ENCODE assay signal across 7 cellular contexts in the genomic region with DNA sequence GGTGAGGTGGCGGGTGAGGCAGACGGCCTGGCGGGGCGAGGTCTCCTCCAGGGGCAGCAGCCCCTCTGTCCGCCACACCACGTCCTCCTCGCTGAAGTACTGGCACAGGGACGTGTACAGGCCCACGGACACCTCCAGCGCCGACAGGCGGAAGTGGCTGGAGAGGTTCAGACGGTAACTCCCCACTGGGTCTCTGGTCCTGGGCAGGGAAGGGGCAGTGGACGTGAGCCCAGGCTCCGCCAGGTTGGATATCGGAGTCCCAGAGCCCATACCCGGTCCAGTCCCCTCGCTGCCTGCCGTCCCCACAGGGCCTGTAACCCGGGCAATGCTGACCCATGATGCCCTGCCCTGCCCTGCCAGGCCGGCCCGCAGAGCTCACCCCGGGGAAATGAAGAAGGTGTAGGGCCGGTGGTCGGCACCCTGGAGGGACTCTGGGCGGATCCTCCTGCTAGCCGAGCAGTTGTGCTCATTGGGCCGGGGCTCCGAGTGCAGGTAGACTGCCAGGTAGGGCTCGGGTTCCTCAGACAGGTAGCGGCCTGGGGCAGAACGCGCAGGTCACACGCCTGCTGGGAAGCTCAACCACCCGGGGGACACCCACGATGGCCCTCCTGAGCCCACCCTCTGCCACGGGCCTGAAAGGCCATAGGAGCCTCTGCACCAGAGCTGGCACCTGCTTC. TPM values are rescaled to one million over a fixed set of nuclear protein-coding genes. Genes with fewer than 3 reads are reported as not detected.
DNase-seq lines count a peak whose midpoint lies in the region; ATAC-seq, FAIRE-seq and TF ChIP-seq lines count a peak whose summit lies in the region.
"Not testable (repeated sequence)": the region's sequence is repeated elsewhere in the genome, so short reads cannot be mapped to it uniquely, and the experiment has no call there.

No MANE protein-coding gene starts in this region.

- not testable (repeated sequence) for H3K9me1 ChIP-seq in endothelial cell of umbilical vein (replicated peaks; ENCODE audit: control insufficient read depth, extremely low read depth, insufficient read depth, low read length)

- not testable (repeated sequence) for H3K27ac ChIP-seq in RWPE2 (ENCODE audit: poor library complexity, severe bottlenecking); endothelial cell of umbilical vein (ENCODE audit: insufficient read depth, low read depth, low read length); kidney (ENCODE audit: low read depth in 2 of 2, low read length in 2 of 2); sigmoid colon; upper lobe of right lung

- H3K4me3 ChIP-seq in RWPE2 (ENCODE audit: severe bottlenecking); endothelial cell of umbilical vein (replicated peaks in 1 of 3; ENCODE audit: insufficient read depth in 1 of 3, low read depth in 1 of 3, low read length in 3 of 3); kidney (ENCODE audit: low read length in 2 of 2); mucosa of descending colon; sigmoid colon; upper lobe of right lung: not testable (repeated sequence)

- dilution Hi-C loops in endothelial cell of umbilical vein (cut with MboI; ENCODE audit: extremely low pct_ligation_motif_present, low sequenced_read_pairs), result not testable (repeated sequence)

- H3K36me3 ChIP-seq in RWPE2 (ENCODE audit: low read depth); endothelial cell of umbilical vein (ENCODE audit: control insufficient read depth in 2 of 2, extremely low read depth in 1 of 2, insufficient read depth in 2 of 2, low read length in 2 of 2); kidney (ENCODE audit: control insufficient read depth in 1 of 2, insufficient read depth in 2 of 2, low read length in 2 of 2); mucosa of descending colon (ENCODE audit: low read depth); upper lobe of right lung: not testable (repeated sequence)
- H3K36me3 ChIP-seq in sigmoid colon, result peaks cover 0 to 31% (median 5%) of the 10 kb centered on the region in 4 donors

- H3K79me2 ChIP-seq in endothelial cell of umbilical vein (ENCODE audit: control insufficient read depth, insufficient read depth, low read length), result not testable (repeated sequence)

- FAIRE-seq in endothelial cell of umbilical vein (lab: Jason Lieb, UNC); kidney (lab: Jason Lieb, UNC): not testable (repeated sequence)

- not testable (repeated sequence) for H3K27me3 ChIP-seq in RWPE2 (ENCODE audit: insufficient read depth, poor library complexity, severe bottlenecking); endothelial cell of umbilical vein (ENCODE audit: control insufficient read depth in 2 of 2, insufficient read depth in 2 of 2, low read length in 2 of 2); sigmoid colon; upper lobe of right lung

- TSS peak; percentile 16 for BruUV-seq in endothelial cell of umbilical vein (replicated peaks; lab: Mats Ljungman, UMichigan)

- intact Hi-C loops in endothelial cell of umbilical vein (cut with micrococcal nuclease); kidney (cut with DNase I); mucosa of descending colon (cut with DNase I, micrococcal nuclease); sigmoid colon (cut with DNase I); upper lobe of right lung (cut with DNase I): not testable (repeated sequence)

- H3K4me2 ChIP-seq in endothelial cell of umbilical vein (ENCODE audit: insufficient read depth, low read length), result not testable (repeated sequence)

- not testable (repeated sequence) for TF ChIP-seq EP300 in sigmoid colon (IDR thresholded peaks at IDR 0.05)

- WGBS in sigmoid colon, 2 donors, result 96 to 98% methylated on average over 31 to 37 of the region's 37 CpGs

- not testable (repeated sequence) for TF ChIP-seq CTCF in RWPE2 (IDR thresholded peaks at IDR 0.05; ENCODE audit: poor library complexity, severe bottlenecking); endothelial cell of umbilical vein (IDR thresholded peaks at IDR 0.05; ENCODE audit: extremely low read depth in 1 of 2, insufficient read depth in 1 of 2, low read depth in 1 of 2, low read length in 2 of 2); kidney (IDR thresholded peaks at IDR 0.05; ENCODE audit: borderline replicate concordance, extremely low read depth, insufficient read depth); mucosa of descending colon (IDR thresholded peaks at IDR 0.05); sigmoid colon (IDR thresholded peaks at IDR 0.05); upper lobe of right lung (IDR thresholded peaks at IDR 0.05)

- H3K9ac ChIP-seq in endothelial cell of umbilical vein (replicated peaks; ENCODE audit: extremely low read depth, insufficient read depth, low read length); kidney (ENCODE audit: low read length in 2 of 2): not testable (repeated sequence)

- POLR2A ChIA-PET in endothelial cell of umbilical vein (lab: Charles Lee), result not testable (repeated sequence)

- not testable (repeated sequence) for H3K4me1 ChIP-seq in RWPE2 (ENCODE audit: insufficient read depth, poor library complexity, severe bottlenecking); endothelial cell of umbilical vein (ENCODE audit: control insufficient read depth, extremely low read depth, insufficient read depth, low read length); kidney (ENCODE audit: control insufficient read depth in 1 of 2, insufficient read depth in 1 of 2, low read depth in 1 of 2, low read length in 2 of 2); mucosa of descending colon (ENCODE audit: low read depth); sigmoid colon; upper lobe of right lung

- not testable (repeated sequence) for H4K20me1 ChIP-seq in endothelial cell of umbilical vein (replicated peaks; ENCODE audit: control insufficient read depth, extremely low read depth, insufficient read depth, low read length)

- H3K9me3 ChIP-seq in RWPE2 (ENCODE audit: severe bottlenecking); endothelial cell of umbilical vein (replicated peaks; ENCODE audit: control insufficient read depth, insufficient read depth, low read length); kidney (ENCODE audit: control insufficient read depth in 1 of 2, low read length in 2 of 2); mucosa of descending colon; sigmoid colon; upper lobe of right lung: not testable (repeated sequence)

- not testable (repeated sequence) for TF ChIP-seq POLR2A in endothelial cell of umbilical vein (IDR thresholded peaks at IDR 0.05; ENCODE audit: low read depth, low read length); sigmoid colon (IDR thresholded peaks at IDR 0.05)

- not testable (repeated sequence) for H2AFZ ChIP-seq in endothelial cell of umbilical vein (ENCODE audit: low read depth, low read length)

- DNase-seq in RWPE2 (ENCODE audit: low spot score), result peak; percentile 18
- peak; percentile 36 for DNase-seq in activated CD8-positive, alpha-beta memory T cell treated with anti-CD3 and anti-CD28 coated beads, Interleukin-2, amount 50 U/mL, for 48 hours
- DNase-seq in endothelial cell of umbilical vein (ENCODE audit: low read depth, low spot score), result not testable (repeated sequence)
- peak; percentile 62 for DNase-seq in kidney
- peak in 2 of 3 donors; percentile 18 to 45 for DNase-seq in mucosa of descending colon
- DNase-seq in sigmoid colon, result peak; percentile 52
- DNase-seq in upper lobe of right lung, result peak; percentile 53

- not testable (repeated sequence) for ATAC-seq in RWPE2 (ENCODE audit: low read depth); mucosa of descending colon; upper lobe of right lung

- CTCF ChIA-PET in endothelial cell of umbilical vein (lab: Charles Lee), result not testable (repeated sequence)

RNA-seq across cellular contexts. Expression of a gene that starts 36.3 kb away (rescaled TPM):
- total RNA-seq in endothelial cell of umbilical vein, result 22.7 and 26.5 TPM in 2 replicates
- polyA plus RNA-seq in endothelial cell of umbilical vein, result 12.3 and 15.1 TPM in 2 replicates
- polyA plus RNA-seq in endothelial cell of umbilical vein (2011; cell fraction: cytosol; rRNA removed), result 17.0 and 17.4 TPM in 2 replicates
- 30.3 and 33.3 TPM in 2 replicates for polyA plus RNA-seq in endothelial cell of umbilical vein (2011; cell fraction: nucleus; rRNA removed)
- polyA plus RNA-seq in endothelial cell of umbilical vein (2012), result 28.0 and 30.8 TPM in 2 replicates
- 34.4 and 36.9 TPM in 2 replicates for polyA minus RNA-seq in endothelial cell of umbilical vein
- polyA minus RNA-seq in endothelial cell of umbilical vein (2011; cell fraction: cytosol; rRNA and poly(A)+ RNA removed), result 24.3 TPM
- 14.8 and 23.0 TPM in 2 replicates for polyA minus RNA-seq in endothelial cell of umbilical vein (2011; cell fraction: nucleus; rRNA and poly(A)+ RNA removed)
- total RNA-seq in kidney, result 24.7 TPM
- polyA plus RNA-seq in kidney (ENCODE audit: insufficient read depth, low read depth, low replicate concordance), result 12.3 TPM
- 10 to 100 TPM; 20.2 to 32.0 (median 27.7) TPM for total RNA-seq in mucosa of descending colon
- total RNA-seq in sigmoid colon, result 10 to 100 TPM; 21.3 to 27.2 (median 25.6) TPM
- polyA plus RNA-seq in sigmoid colon, result 10 to 100 TPM; 14.5 to 17.4 (median 16.9) TPM
- 27.6 TPM for total RNA-seq in upper lobe of right lung
